ENCODE assay signal across 10 cellular contexts in genomic region chr11:74466916-74467885, GRCh38.
DNase-seq lines count a peak whose midpoint lies in the region; ATAC-seq, FAIRE-seq and TF ChIP-seq lines count a peak whose summit lies in the region.
"Had no signal": no experiment of that assay in that cellular context is flagged by ENCODE, and none has a peak within 500 bp of the region (broad histone marks: within the 10 kb centered on the region; RNA-seq: fewer than 3 reads in every experiment).

Gene KCNE3, minus strand, starts transcription at chr11:74467549. Its CDS starts 9,986 bp downstream, at chr11:74457563.

- TF ChIP-seq CTCF in nephron (IDR thresholded peaks at IDR 0.05; ENCODE audit: unreplicated experiment in 3 of 3): no peak

- no peaks in the 10 kb centered on the region for H3K9me3 Mint-ChIP-seq in stimulated activated naive CD8-positive, alpha-beta T cell treated with anti-CD3 and anti-CD28 coated beads, Interleukin-15, Interleukin-2, amounts not matched to agents 100 ng/mL and 50 ng/mL, for 24 hours
- no peaks in the 10 kb centered on the region for H3K9me3 Mint-ChIP-seq in nephron
- H3K9me3 Mint-ChIP-seq: CD8-positive, alpha-beta T cell; memory B cell had no signal

- FAIRE-seq in RCC 7860 (lab: Jason Lieb, UNC): no peak

- H3K36me3 Mint-ChIP-seq in stimulated activated naive CD8-positive, alpha-beta T cell treated with anti-CD3 and anti-CD28 coated beads, Interleukin-15, Interleukin-2, amounts not matched to agents 100 ng/mL and 50 ng/mL, for 24 hours (ENCODE audit: low read depth): no peaks in the 10 kb centered on the region
- no peaks in the 10 kb centered on the region for H3K36me3 Mint-ChIP-seq in nephron (ENCODE audit: low read depth)
- H3K36me3 Mint-ChIP-seq: CD8-positive, alpha-beta T cell; memory B cell had no signal

- peak within 1 kb of the TSS; percentile 14 for H3K4me3 Mint-ChIP-seq in stimulated activated naive CD8-positive, alpha-beta T cell treated with anti-CD3 and anti-CD28 coated beads, Interleukin-15, Interleukin-2, amounts not matched to agents 100 ng/mL and 50 ng/mL, for 24 hours
- H3K4me3 Mint-ChIP-seq in nephron: peak within 1 kb of the TSS; percentile 75 to 85 (median 78)
- H3K4me3 Mint-ChIP-seq: CD8-positive, alpha-beta T cell; memory B cell had no signal

- no peak for DNase-seq in stimulated activated naive CD8-positive, alpha-beta T cell treated with anti-CD3 and anti-CD28 coated beads, Interleukin-15, Interleukin-2, amounts not matched to agents 100 U/mL and 50 U/mL, for 24 hours
- peak; percentile 13 for DNase-seq in glomerular visceral epithelial cell (ENCODE audit: extremely low spot score)
- no peak for DNase-seq in COLO829 (ENCODE audit: low spot score)
- DNase-seq in activated CD4-positive, alpha-beta T cell treated with anti-CD3 and anti-CD28 coated beads for 4 hours: no peak
- no peak for DNase-seq in RCC 7860 (ENCODE audit: low spot score)
- DNase-seq: CD8-positive, alpha-beta T cell had no signal

- H3K4me1 Mint-ChIP-seq in stimulated activated naive CD8-positive, alpha-beta T cell treated with anti-CD3 and anti-CD28 coated beads, Interleukin-15, Interleukin-2, amounts not matched to agents 100 ng/mL and 50 ng/mL, for 24 hours (ENCODE audit: low read depth): peaks cover 12% of the 10 kb centered on the region
- peaks cover 15% of the 10 kb centered on the region for H3K4me1 Mint-ChIP-seq in nephron

- no peak for ATAC-seq in stimulated activated naive CD8-positive, alpha-beta T cell treated with anti-CD3 and anti-CD28 coated beads, Interleukin-15, Interleukin-2, amounts not matched to agents 100 U/mL and 50 U/mL, for 24 hours
- ATAC-seq in GM19463 (IDR thresholded peaks at IDR 0.05; ENCODE audit: unreplicated experiment): no peak
- ATAC-seq: CD8-positive, alpha-beta T cell had no signal

- H3K27me3 Mint-ChIP-seq in stimulated activated naive CD8-positive, alpha-beta T cell treated with anti-CD3 and anti-CD28 coated beads, Interleukin-15, Interleukin-2, amounts not matched to agents 100 ng/mL and 50 ng/mL, for 24 hours: peaks cover 46% of the 10 kb centered on the region
- H3K27me3 Mint-ChIP-seq in nephron (ENCODE audit: low read depth): peaks cover 14% of the 10 kb centered on the region

- H3K27ac Mint-ChIP-seq in stimulated activated naive CD8-positive, alpha-beta T cell treated with anti-CD3 and anti-CD28 coated beads, Interleukin-15, Interleukin-2, amounts not matched to agents 100 ng/mL and 50 ng/mL, for 24 hours: no peak within 1 kb of the TSS
- peak within 1 kb of the TSS; percentile 35 to 95 (median 70) for H3K27ac Mint-ChIP-seq in nephron
- H3K27ac Mint-ChIP-seq: CD8-positive, alpha-beta T cell; memory B cell had no signal
